8 cellular contexts compared by ENCODE assay signal in genomic region chr12:21697829-21698630, GRCh38. TPM values are rescaled to one million over a fixed set of nuclear protein-coding genes. Genes with fewer than 3 reads are reported as not detected.
DNase-seq lines count a peak whose midpoint lies in the region; ATAC-seq lines count a peak whose summit lies in the region.

No MANE protein-coding gene starts in this region.

- H3K4me1 Mint-ChIP-seq in activated CD8-positive, alpha-beta memory T cell treated with anti-CD3 and anti-CD28 coated beads, Interleukin-2, amount 10 ng/mL, durations not matched to agents 7 days and 5 days: no peaks in the 10 kb centered on the region

- H3K27me3 Mint-ChIP-seq in activated CD8-positive, alpha-beta memory T cell treated with anti-CD3 and anti-CD28 coated beads, Interleukin-2, amount 10 ng/mL, durations not matched to agents 7 days and 5 days: peaks cover 2% of the 10 kb centered on the region

- DNase-seq in DMS79 treated with DMSO at 0.1 percent for 48 hours (lab: John Stamatoyannopoulos, UW) (peak; percentile 42), DMS79 (lab: John Stamatoyannopoulos, UW) (no peak), NCI-H1417 treated with DMSO at 0.1 percent for 48 hours (lab: John Stamatoyannopoulos, UW) (peak; percentile 4), cerebellum (ENCODE audit: low spot score) (peak; percentile 10), middle frontal gyrus (ENCODE audit: extremely low spot score, low spot score) (peak; percentile 18)
- no peak for DNase-seq in activated CD8-positive, alpha-beta memory T cell treated with anti-CD3 and anti-CD28 coated beads, Interleukin-2, amount 10 ng/mL, durations not matched to agents 7 days and 5 days
- no peak for DNase-seq in NK-92 treated with Interleukin-12 subunit alpha and Interleukin-12 subunit beta, amount 100 ng/mL, for 24 hours (lab: John Stamatoyannopoulos, UW)

- ATAC-seq in GM18870 (IDR thresholded peaks at IDR 0.05; ENCODE audit: unreplicated experiment): no peak
- no peak for ATAC-seq in activated CD8-positive, alpha-beta memory T cell treated with anti-CD3 and anti-CD28 coated beads, Interleukin-2, amount 10 ng/mL, durations not matched to agents 7 days and 5 days

- H3K27ac Mint-ChIP-seq in activated CD8-positive, alpha-beta memory T cell treated with anti-CD3 and anti-CD28 coated beads, Interleukin-2, amount 10 ng/mL, durations not matched to agents 7 days and 5 days: no peak overlapping the region

- CTCF ChIA-PET in activated CD8-positive, alpha-beta memory T cell treated with anti-CD3 and anti-CD28 coated beads, Interleukin-2, amount 10 ng/mL, durations not matched to agents 7 days and 5 days (lab: Charles Lee): interaction anchor here (0.6 to 2.7 kb wide), 23 partner anchors 9 to 762 kb away, joined by 3 to 14 read pairs (median 4); no protein-coding TSS in a partner anchor

- no peak overlapping the region for H3K4me3 Mint-ChIP-seq in activated CD8-positive, alpha-beta memory T cell treated with anti-CD3 and anti-CD28 coated beads, Interleukin-2, amount 10 ng/mL, durations not matched to agents 7 days and 5 days

- no peaks in the 10 kb centered on the region for H3K9me3 Mint-ChIP-seq in activated CD8-positive, alpha-beta memory T cell treated with anti-CD3 and anti-CD28 coated beads, Interleukin-2, amount 10 ng/mL, durations not matched to agents 7 days and 5 days (ENCODE audit: low read depth)

- no peaks in the 10 kb centered on the region for H3K36me3 Mint-ChIP-seq in activated CD8-positive, alpha-beta memory T cell treated with anti-CD3 and anti-CD28 coated beads, Interleukin-2, amount 10 ng/mL, durations not matched to agents 7 days and 5 days

RNA-seq across cellular contexts. Expression of gene LDHB, which starts 40.4 kb away (rescaled TPM):
- total RNA-seq in cerebellum: 251 TPM
- 1,000 to 10,000 TPM in 1 of 2 experiments, 100 to 1,000 TPM in 1; 907 to 1,215 TPM for total RNA-seq in activated CD8-positive, alpha-beta memory T cell treated with anti-CD3 and anti-CD28 coated beads, Interleukin-2, amount 10 ng/mL, durations not matched to agents 7 days and 5 days

Comparison
In these comparisons a context has a peak if more than half of its experiments do, and no peak if none do; other contexts are left out.
1. DNase-seq: peak in DMS79 treated with DMSO at 0.1 percent for 48 hours (single experiment), NCI-H1417 treated with DMSO at 0.1 percent for 48 hours (single experiment), cerebellum (single experiment) and middle frontal gyrus (single experiment); none in DMS79 (single experiment), activated CD8-positive, alpha-beta memory T cell treated with anti-CD3 and anti-CD28 coated beads, Interleukin-2, amount 10 ng/mL, durations not matched to agents 7 days and 5 days (single experiment) and NK-92 treated with Interleukin-12 subunit alpha and Interleukin-12 subunit beta, amount 100 ng/mL, for 24 hours (single experiment).